1 cellular context compared by ENCODE assay signal in genomic region chr7:143391462-143392404, GRCh38.
TF ChIP-seq lines count a peak whose summit lies in the region.

No MANE protein-coding gene starts in this region.

TF ChIP-seq in HEK293T, 16 proteins besides CTCF, POLR2A, EP300 and RAD21 (continued from another document):
- TF ChIP-seq ZNF384 (IDR thresholded peaks at IDR 0.05) (no peak), ELF4 (IDR thresholded peaks at IDR 0.05) (no peak)
